In the genomic region with DNA sequence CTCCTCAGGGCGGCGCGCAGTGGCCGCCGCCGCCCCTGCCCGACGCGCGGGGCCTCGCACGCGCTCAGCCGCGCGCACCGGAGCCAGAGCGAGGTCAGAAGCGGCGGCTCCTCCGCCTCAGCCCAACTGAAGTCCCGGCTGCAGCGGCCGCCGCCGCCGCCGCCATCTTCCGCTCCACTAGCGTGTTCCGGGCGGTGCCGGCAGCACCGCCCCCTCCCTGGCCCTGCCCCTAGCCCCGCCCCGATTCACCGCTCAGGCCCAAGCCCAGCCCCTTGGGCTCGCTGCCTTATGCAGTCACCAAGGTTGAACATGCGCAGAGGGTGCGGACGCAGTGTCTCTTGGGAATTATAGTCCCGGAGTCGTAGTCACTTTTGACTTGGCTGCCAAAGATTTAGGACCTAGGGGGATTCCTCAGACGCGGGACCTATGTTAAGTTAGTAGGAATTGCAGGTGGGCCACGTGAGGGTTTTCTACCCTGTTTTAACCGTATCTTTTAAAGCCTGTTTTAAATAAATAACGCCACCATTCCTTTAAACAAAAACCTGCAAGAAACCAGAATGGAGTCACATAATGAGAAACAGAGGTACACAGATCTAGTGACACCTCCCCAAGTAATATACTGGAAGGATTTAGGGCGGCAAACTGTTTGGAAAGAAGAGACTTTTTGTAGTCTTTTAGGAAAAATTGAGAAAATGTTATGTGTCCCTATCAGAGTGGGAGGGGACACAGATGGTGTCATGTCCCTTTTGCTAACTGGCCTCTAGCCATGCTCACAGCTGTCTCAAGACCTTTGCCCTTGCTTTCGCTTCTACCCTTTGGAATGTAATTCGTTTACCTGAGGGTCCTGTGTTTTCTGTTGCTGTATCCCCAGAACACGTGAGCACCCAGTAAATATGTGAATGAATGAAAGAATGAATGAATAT, we compare ENCODE assay signal across 9 cellular contexts. TPM values are rescaled to one million over a fixed set of nuclear protein-coding genes. Genes with fewer than 3 reads are reported as not detected.
DNase-seq lines count a peak whose midpoint lies in the region; ATAC-seq, FAIRE-seq and TF ChIP-seq lines count a peak whose summit lies in the region.
"Had no signal": no experiment of that assay in that cellular context is flagged by ENCODE, and none has a peak within 500 bp of the region (broad histone marks: within the 10 kb centered on the region; RNA-seq: fewer than 3 reads in every experiment).

A gene with protein sequence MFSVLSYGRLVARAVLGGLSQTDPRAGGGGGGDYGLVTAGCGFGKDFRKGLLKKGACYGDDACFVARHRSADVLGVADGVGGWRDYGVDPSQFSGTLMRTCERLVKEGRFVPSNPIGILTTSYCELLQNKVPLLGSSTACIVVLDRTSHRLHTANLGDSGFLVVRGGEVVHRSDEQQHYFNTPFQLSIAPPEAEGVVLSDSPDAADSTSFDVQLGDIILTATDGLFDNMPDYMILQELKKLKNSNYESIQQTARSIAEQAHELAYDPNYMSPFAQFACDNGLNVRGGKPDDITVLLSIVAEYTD (minus strand): TSS at position 182 of the 923 bp plus-strand sequence. CDS start 287 bp downstream, outside the sequence.

- dilution Hi-C loops in keratinocyte (cut with MboI; ENCODE audit: extremely low pct_ligation_motif_present, low sequenced_read_pairs): no loop called here

- no peak for TF ChIP-seq CTCF in keratinocyte (optimal IDR thresholded peaks at IDR 0.05 in 1 of 3, IDR thresholded peaks at IDR 0.05 in 1 of 3, conservative IDR thresholded peaks at IDR 0.05 in 1 of 3; ENCODE audit: extremely low read depth in 1 of 3, insufficient read depth in 2 of 3, low read length in 3 of 3)

- no peaks in the 10 kb centered on the region for H3K36me3 ChIP-seq in keratinocyte (ENCODE audit: control insufficient read depth in 2 of 2, extremely low read depth in 1 of 2, insufficient read depth in 2 of 2, low read length in 2 of 2)

- peaks cover 43% of the 10 kb centered on the region for H3K79me2 ChIP-seq in keratinocyte (ENCODE audit: control insufficient read depth, insufficient read depth, low read length)

- H3K9me1 ChIP-seq in keratinocyte (ENCODE audit: control insufficient read depth, extremely low read depth, insufficient read depth, low read length): no peaks in the 10 kb centered on the region

- H3K9ac ChIP-seq in keratinocyte (ENCODE audit: control insufficient read depth, extremely low read depth, insufficient read depth, low read length): peak within 1 kb of the TSS; percentile 99

- peak within 1 kb of the TSS; percentile 99 for H3K4me2 ChIP-seq in keratinocyte (ENCODE audit: control insufficient read depth, extremely low read depth, insufficient read depth, low read depth, low read length)

- H3K4me3 ChIP-seq in keratinocyte (ENCODE audit: control insufficient read depth in 2 of 3, extremely low read depth in 1 of 3, insufficient read depth in 2 of 3, low read depth in 1 of 3, low read length in 3 of 3): peak within 1 kb of the TSS; percentile 97 to 99 (median 98)

- ATAC-seq in HG03432 (IDR thresholded peaks at IDR 0.05; ENCODE audit: unreplicated experiment): peak; percentile 85

- peaks cover 11% of the 10 kb centered on the region for H4K20me1 ChIP-seq in keratinocyte (ENCODE audit: control insufficient read depth, extremely low read depth, insufficient read depth, low read length)

- peak; percentile 91 for TF ChIP-seq POLR2A in GM19099 (IDR thresholded peaks at IDR 0.05; ENCODE audit: extremely low read depth, insufficient read length, low read depth)

- H3K4me1 ChIP-seq in keratinocyte (ENCODE audit: control insufficient read depth, extremely low read depth, insufficient read depth, low read length): peaks cover 49% of the 10 kb centered on the region

- H3K27ac ChIP-seq in keratinocyte (ENCODE audit: control insufficient read depth, insufficient read depth, low read length): peak within 1 kb of the TSS; percentile 97

- H3K9me3 ChIP-seq in keratinocyte (ENCODE audit: control insufficient read depth, low read depth, low read length): no peaks in the 10 kb centered on the region

- DNase-seq in AG20443 (ENCODE audit: low spot score) (peak; percentile 98), NCI-H510A (lab: John Stamatoyannopoulos, UW) (peak; percentile 83), cerebellar nuclear complex (lab: John Stamatoyannopoulos, UW) (peak; percentile 81 to 91), keratinocyte (ENCODE audit: low read depth, low spot score) (peak; percentile 63)
- DNase-seq in activated CD4-positive, alpha-beta T cell treated with anti-CD3 and anti-CD28 coated beads for 1 hour: peak; percentile 94
- peak; percentile 94 to 97 (median 96) for DNase-seq in stimulated activated CD4-positive, alpha-beta T cell treated with anti-CD3 and anti-CD28 coated beads, Interleukin-12 subunit alpha, Interleukin-12 subunit beta, amount 100 ng/mL, for 48 hours (ENCODE audit: low read depth in 2 of 3, low spot score in 1 of 3)

- no peaks in the 10 kb centered on the region for H3K27me3 ChIP-seq in keratinocyte (ENCODE audit: control insufficient read depth, extremely low read depth, insufficient read depth, low read length)

- H2AFZ ChIP-seq in keratinocyte (ENCODE audit: control insufficient read depth, low read length): peak within 1 kb of the TSS; percentile 72

- FAIRE-seq in keratinocyte (lab: Jason Lieb, UNC): no peak
- FAIRE-seq: TTC549 had no signal

RNA-seq across cellular contexts. Expression of the gene that starts here (rescaled TPM):
- 23.3 to 35.9 TPM (median 23.7 TPM) in 3 replicates for polyA plus RNA-seq in keratinocyte
- polyA plus RNA-seq in keratinocyte (2011; ENCODE audit: low read depth): 5.6 TPM
- 14.6 and 27.5 TPM in 2 replicates for polyA plus RNA-seq in keratinocyte (2011; cell fraction: cytosol; rRNA removed)
- 21.6 and 28.6 TPM in 2 replicates for polyA plus RNA-seq in keratinocyte (2011; cell fraction: nucleus; rRNA removed)
- polyA plus RNA-seq in keratinocyte (2012; ENCODE audit: low replicate concordance): 16.2 and 20.7 TPM in 2 replicates
- 35.9 to 44.9 TPM (median 36.5 TPM) in 3 replicates for polyA minus RNA-seq in keratinocyte
- polyA minus RNA-seq in keratinocyte (2011; cell fraction: cytosol; rRNA and poly(A)+ RNA removed): 27.0 TPM
- polyA minus RNA-seq in keratinocyte (2011; cell fraction: nucleus; rRNA and poly(A)+ RNA removed): 17.8 and 30.9 TPM in 2 replicates

Comparison
In these comparisons a context has a peak if more than half of its experiments do, and no peak if none do; other contexts are left out.
1. Peak in every context shown above with its lines: DNase-seq, ATAC-seq, H3K4me3 ChIP-seq and H3K27ac ChIP-seq.